ENCODE assay signal across 1 cellular context in the genomic region with DNA sequence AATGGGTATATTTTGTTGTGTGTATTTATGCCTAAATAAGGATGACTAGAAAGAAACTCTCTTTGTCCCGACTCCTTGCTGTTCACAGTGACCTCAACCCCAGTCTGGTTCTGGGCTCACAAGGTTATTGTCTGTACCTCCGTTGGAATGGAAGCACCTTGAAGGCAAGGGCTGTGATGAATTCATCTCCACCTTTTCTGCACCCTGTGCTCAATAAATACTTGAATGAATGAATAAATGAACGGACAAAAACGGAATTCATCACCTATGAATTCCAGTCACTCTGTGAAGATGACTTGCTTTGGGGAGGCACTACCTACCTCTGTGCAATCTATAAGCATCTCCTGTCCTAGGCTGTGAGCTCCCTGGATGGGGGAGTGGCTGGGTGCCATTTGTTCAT.
TF ChIP-seq lines count a peak whose summit lies in the region.

No MANE protein-coding gene starts in this region.

TF ChIP-seq in K562, 482 proteins besides CTCF, POLR2A, EP300 and RAD21 (continued from another document):
- TF ChIP-seq TRIM24 (IDR thresholded peaks at IDR 0.05) (peak; percentile 23 to 53; a peak in 2 of 4 replicates), TRIM28 (IDR thresholded peaks at IDR 0.05) (0 out of 2 replicates have a peak, but pooled peaks have one; percentile 56), ZNF316 (IDR thresholded peaks at IDR 0.05) (peak; percentile 83)
